Comparison of ENCODE assay signal across 16 cellular contexts in genomic region chr5:151811593-151812321, GRCh38. TPM values are rescaled to one million over a fixed set of nuclear protein-coding genes. Genes with fewer than 3 reads are reported as not detected.
DNase-seq lines count a peak whose midpoint lies in the region; FAIRE-seq and TF ChIP-seq lines count a peak whose summit lies in the region.
"Had no signal": no experiment of that assay in that cellular context is flagged by ENCODE, and none has a peak within 500 bp of the region (broad histone marks: within the 10 kb centered on the region; RNA-seq: fewer than 3 reads in every experiment).

No MANE protein-coding gene starts in this region.

- H3K36me3 ChIP-seq in MG63, result peaks cover 100% of the 10 kb centered on the region

- DNase-seq in AG09309 (ENCODE audit: low read depth) (peak; percentile 18), HCEC 1CT (peak; percentile 71), chondrocyte (ENCODE audit: low spot score) (no peak), iris pigment epithelial cell (ENCODE audit: low read depth) (peak; percentile 87), urothelium cell line (ENCODE audit: low spot score) (no peak), NCI-H187 (lab: John Stamatoyannopoulos, UW) (no peak), MG63 (no peak), H4 (ENCODE audit: low spot score) (no peak)
- DNase-seq: activated CD4-positive, alpha-beta T cell treated with anti-CD3 and anti-CD28 coated beads, Interleukin-2, amount 50 U/mL, for 4 hours; activated naive CD4-positive, alpha-beta T cell treated with anti-CD3 and anti-CD28 coated beads for 36 hours; left colon; NCI-H2227 treated with DMSO at 0.1 percent for 48 hours; stimulated activated CD8-positive, alpha-beta memory T cell treated with anti-CD3 and anti-CD28 coated beads, Interleukin-4, amount 100 ng/mL, for 48 hours had no signal

- 0 out of 2 replicates have a peak, but pooled peaks cover 2% of the 10 kb centered on the region for H3K9me3 ChIP-seq in MG63
- H3K9me3 ChIP-seq: BLaER1 had no signal

- H3K4me3 Mint-ChIP-seq in chondrocyte (ENCODE audit: unreplicated experiment), result no peak overlapping the region
- H3K4me3 Mint-ChIP-seq: activated naive CD4-positive, alpha-beta T cell treated with anti-CD3 and anti-CD28 coated beads for 36 hours; T-helper 2 cell treated with Interferon-gamma antibody and Interleukin-4, amounts not matched to agents 5 μg/mL and 100 μg/mL, for 36 hours had no signal

- no peaks in the 10 kb centered on the region for H3K27me3 Mint-ChIP-seq in chondrocyte (ENCODE audit: low read depth)

- no peak overlapping the region for H3K4me3 ChIP-seq in AG09309 (ENCODE audit: control insufficient read depth, low read depth, low read length)
- H3K4me3 ChIP-seq in MG63, result no peak overlapping the region
- H3K4me3 ChIP-seq: BLaER1, coronary artery had no signal

- H3K36me3 Mint-ChIP-seq in chondrocyte (ENCODE audit: low read depth), result peaks cover 32% of the 10 kb centered on the region

- H3K4me1 Mint-ChIP-seq in chondrocyte (ENCODE audit: low read depth), result peaks cover 39% of the 10 kb centered on the region

- no peaks in the 10 kb centered on the region for H3K27me3 ChIP-seq in MG63
- H3K27me3 ChIP-seq: BLaER1 had no signal

- H3K27ac Mint-ChIP-seq in chondrocyte (ENCODE audit: unreplicated experiment), result peak overlapping the region; percentile 12
- H3K27ac Mint-ChIP-seq: T-helper 2 cell treated with Interferon-gamma antibody and Interleukin-4, amounts not matched to agents 5 μg/mL and 100 μg/mL, for 36 hours had no signal

- no peak for FAIRE-seq in urothelium cell line (lab: Jason Lieb, UNC)

- TF ChIP-seq CTCF in AG09309 (IDR thresholded peaks at IDR 0.05; ENCODE audit: control insufficient read depth, insufficient read depth, low read depth, low read length, missing control alignments), result no peak
- no peak for TF ChIP-seq CTCF in chondrocyte (IDR thresholded peaks at IDR 0.05)

- peaks cover 3% of the 10 kb centered on the region for H3K9me3 Mint-ChIP-seq in chondrocyte (ENCODE audit: low read depth)

RNA-seq across cellular contexts. Expression of gene G3BP1, which starts 40.0 kb away (rescaled TPM):
- 174 to 202 TPM (median 181 TPM) in 3 replicates for total RNA-seq in chondrocyte
- 187 and 352 TPM in 2 replicates for total RNA-seq in MG63 (2014; rRNA removed; shearing (Covaris generic); ENCODE audit: low replicate concordance)
- 113 and 129 TPM in 2 replicates for total RNA-seq in H4 (2014; rRNA removed; shearing (Covaris generic))

RNA-seq across cellular contexts. Expression of gene ATOX1, which starts 53.3 kb away (rescaled TPM):
- total RNA-seq in chondrocyte, result 104 to 129 TPM (median 128 TPM) in 3 replicates
- 69.5 and 138 TPM in 2 replicates for total RNA-seq in MG63 (2014; rRNA removed; shearing (Covaris generic); ENCODE audit: low replicate concordance)
- total RNA-seq in H4 (2014; rRNA removed; shearing (Covaris generic)), result 85.3 and 121 TPM in 2 replicates

Comparison
In these comparisons a context has a peak if more than half of its experiments do, and no peak if none do; other contexts are left out.
1. DNase-seq: peak in AG09309 (single experiment), HCEC 1CT (single experiment) and iris pigment epithelial cell (single experiment); none in chondrocyte (single experiment), urothelium cell line (single experiment), NCI-H187 (0 of 2), MG63 (single experiment) and H4 (single experiment).